21 cellular contexts compared by ENCODE assay signal in the genomic region with DNA sequence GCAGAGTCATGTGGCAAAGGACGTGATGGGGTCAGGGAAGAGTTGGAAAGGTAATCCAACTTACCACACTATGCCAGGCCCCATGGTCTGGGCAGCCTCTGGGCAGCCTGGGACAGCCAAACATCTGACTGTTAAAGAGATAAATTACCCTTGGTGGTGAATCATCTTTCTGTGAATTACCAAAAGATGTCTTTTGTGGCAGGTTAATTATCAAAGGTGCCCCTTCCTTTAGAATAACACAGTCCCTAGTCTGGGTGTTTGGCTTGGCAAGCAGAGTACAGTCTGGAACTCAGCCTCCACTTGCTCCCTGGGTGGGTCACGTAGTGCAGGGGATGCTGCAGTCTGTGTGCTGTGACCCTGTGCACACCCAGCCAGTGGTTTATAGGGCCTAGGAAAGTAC.
"Had no signal": no experiment of that assay in that cellular context is flagged by ENCODE, and none has a peak within 500 bp of the region (broad histone marks: within the 10 kb centered on the region; RNA-seq: fewer than 3 reads in every experiment).

No MANE protein-coding gene starts in this region.

- DNase-seq: caudate nucleus; cerebellar nuclear complex; cortex of kidney; effector memory CD8-positive, alpha-beta T cell; erythroblast; head of caudate nucleus; mesendoderm; naive thymus-derived CD8-positive, alpha-beta T cell; nephron progenitor cell; occipital lobe; pancreas; right lobe of liver; small intestine; stimulated activated CD4-positive, alpha-beta T cell treated with anti-CD3 and anti-CD28 coated beads, Interleukin-15, amount 100 ng/mL, for 24 hours; stimulated activated CD4-positive, alpha-beta T cell treated with anti-CD3 and anti-CD28 coated beads, Interleukin-2, amount 100 ng/mL, for 48 hours; stimulated activated naive B cell treated with anti-CD40 and anti-IgM and Interleukin-4, amounts not matched to agents 10 μg/mL and 1 μg/mL and 100 μg/mL, for 72 hours; stomach; testis; tibial artery; upper lobe of left lung had no signal

- H2AFZ ChIP-seq: hepatocyte had no signal

- H3K4me2 ChIP-seq: hepatocyte had no signal

- H3K9me3 ChIP-seq: pancreas, right lobe of liver, testis had no signal

- H3K27ac ChIP-seq: hepatocyte, pancreas, right lobe of liver, stomach, testis, tibial artery, upper lobe of left lung had no signal

- H3K4me3 ChIP-seq: hepatocyte, pancreas, right lobe of liver, stomach, testis, tibial artery, upper lobe of left lung had no signal

- H3K27ac Mint-ChIP-seq: effector memory CD8-positive, alpha-beta T cell; naive thymus-derived CD8-positive, alpha-beta T cell; nephron progenitor cell; stimulated activated naive B cell treated with anti-CD40 and anti-IgM and Interleukin-4, amounts not matched to agents 10 μg/mL and 1 μg/mL and 100 μg/mL, for 72 hours had no signal

- H3K4me1 ChIP-seq: pancreas, right lobe of liver, stomach, testis, tibial artery, upper lobe of left lung had no signal

- H3K27me3 ChIP-seq: hepatocyte, pancreas, right lobe of liver, stomach, testis, tibial artery, upper lobe of left lung had no signal

- H3K79me2 ChIP-seq: hepatocyte had no signal

- H3K27me3 Mint-ChIP-seq: stimulated activated naive B cell treated with anti-CD40 and anti-IgM and Interleukin-4, amounts not matched to agents 10 μg/mL and 1 μg/mL and 100 μg/mL, for 72 hours had no signal

- H3K4me1 Mint-ChIP-seq: naive thymus-derived CD8-positive, alpha-beta T cell; nephron progenitor cell had no signal

- H3K36me3 ChIP-seq: pancreas, right lobe of liver, stomach, tibial artery, upper lobe of left lung had no signal

- H3K4me3 Mint-ChIP-seq: effector memory CD8-positive, alpha-beta T cell; naive thymus-derived CD8-positive, alpha-beta T cell; nephron progenitor cell; stimulated activated naive B cell treated with anti-CD40 and anti-IgM and Interleukin-4, amounts not matched to agents 10 μg/mL and 1 μg/mL and 100 μg/mL, for 72 hours had no signal
